ENCODE assay signal across 8 cellular contexts in the genomic region with DNA sequence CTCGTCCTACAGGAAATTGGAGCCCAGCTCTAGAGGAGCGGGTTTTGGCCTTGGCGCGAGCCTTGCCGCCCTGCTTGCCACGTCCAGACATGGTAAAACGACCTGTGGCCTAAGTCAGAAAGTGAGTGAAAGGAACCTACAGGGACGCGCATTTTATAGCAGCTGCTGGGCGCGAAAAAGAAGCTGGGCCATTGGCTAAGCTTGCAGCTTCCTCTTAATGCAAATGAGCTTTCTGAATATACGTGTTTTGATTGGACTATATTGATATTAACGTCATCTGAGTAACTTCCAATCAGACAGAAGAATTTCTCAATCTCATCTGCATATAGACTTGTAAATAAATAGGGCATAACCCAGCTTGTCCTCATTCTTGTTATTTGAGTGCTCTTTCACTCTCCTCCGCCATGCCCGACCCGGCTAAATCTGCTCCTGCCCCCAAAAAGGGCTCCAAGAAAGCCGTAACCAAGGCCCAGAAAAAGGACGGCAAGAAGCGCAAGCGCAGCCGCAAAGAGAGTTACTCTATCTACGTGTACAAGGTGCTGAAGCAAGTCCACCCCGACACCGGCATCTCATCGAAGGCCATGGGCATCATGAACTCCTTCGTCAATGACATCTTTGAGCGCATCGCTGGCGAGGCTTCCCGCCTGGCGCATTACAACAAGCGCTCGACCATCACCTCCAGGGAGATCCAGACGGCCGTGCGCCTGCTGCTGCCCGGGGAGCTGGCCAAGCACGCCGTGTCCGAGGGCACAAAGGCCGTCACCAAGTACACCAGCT.
A peak's percentile ranks its signal among the peaks of the same experiment; 100 is the strongest.
DNase-seq lines count a peak whose midpoint lies in the region; ATAC-seq lines count a peak whose summit lies in the region.

No MANE protein-coding gene starts in this region.

- peak; percentile 46 for ATAC-seq in GM19397 (IDR thresholded peaks at IDR 0.05; ENCODE audit: unreplicated experiment)
- peak; percentile 39 for ATAC-seq in HG03558 (IDR thresholded peaks at IDR 0.05; ENCODE audit: extremely low read depth, unreplicated experiment)

- DNase-seq in CD1c-positive myeloid dendritic cell (ENCODE audit: extremely low spot score) = peak; percentile 97
- peak; percentile 100 for DNase-seq in NCI-H748 treated with DMSO at 0.1 percent for 48 hours (lab: John Stamatoyannopoulos, UW)
- DNase-seq in activated CD4-positive, alpha-beta T cell treated with anti-CD3 and anti-CD28 coated beads, Interleukin-2, amount 50 U/mL, for 4 hours = peak; percentile 77 to 78
- peak; percentile 79 for DNase-seq in effector CD8-positive, alpha-beta T cell (lab: John Stamatoyannopoulos, UW)
- peak; percentile 89 for DNase-seq in medulla oblongata (ENCODE audit: extremely low spot score)
- DNase-seq in stimulated activated CD8-positive, alpha-beta memory T cell treated with anti-CD3 and anti-CD28 coated beads, Interleukin-12 subunit alpha, Interleukin-12 subunit beta, amount 100 ng/mL, for 1 hour (ENCODE audit: low read depth) = peak; percentile 76

Comparison
In these comparisons a context has a peak if more than half of its experiments do, and no peak if none do; other contexts are left out.
1. Peak in every context shown above with its lines: DNase-seq and ATAC-seq.